In the genomic region with DNA sequence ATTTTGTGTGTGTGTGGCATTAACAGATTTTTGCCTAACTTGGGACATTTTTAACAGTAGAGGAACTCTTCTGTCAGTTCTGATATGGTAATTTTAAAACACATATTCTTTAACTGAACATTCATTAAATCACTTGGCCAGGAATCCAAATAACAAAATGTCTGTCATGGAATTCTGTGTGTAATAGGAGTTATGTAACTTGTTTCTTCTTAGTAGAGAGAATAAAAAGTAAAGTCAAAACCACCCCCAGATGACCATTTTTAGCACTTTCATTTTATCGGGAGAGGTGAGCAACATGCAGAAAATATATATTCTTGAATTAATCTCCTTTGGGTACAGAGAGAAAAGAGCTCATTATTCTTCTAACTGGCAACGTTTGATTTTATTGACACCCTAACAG, we compare ENCODE assay signal across 36 cellular contexts.
"Had no signal": no experiment of that assay in that cellular context is flagged by ENCODE, and none has a peak within 500 bp of the region (broad histone marks: within the 10 kb centered on the region; RNA-seq: fewer than 3 reads in every experiment).

No MANE protein-coding gene starts in this region.

- H3K9me3 ChIP-seq: adrenal gland, body of pancreas, breast epithelium had no signal

- H3K36me3 Mint-ChIP-seq: activated CD4-positive, alpha-beta memory T cell treated with anti-CD3 and anti-CD28 coated beads for 36 hours; activated naive CD8-positive, alpha-beta T cell treated with anti-CD3 and anti-CD28 coated beads for 36 hours had no signal

- H3K27ac ChIP-seq: adrenal gland, body of pancreas, brain microvascular endothelial cell, breast epithelium, VCaP had no signal

- H3K4me1 ChIP-seq: adrenal gland, body of pancreas, breast epithelium had no signal

- FAIRE-seq: astrocyte, TTC549 had no signal

- H3K27me3 Mint-ChIP-seq: activated B cell treated with CpG ODN at 0.5 μM for 24 hours; activated CD4-positive, alpha-beta memory T cell treated with anti-CD3 and anti-CD28 coated beads for 36 hours; activated CD4-positive, alpha-beta T cell treated with anti-CD3 and anti-CD28 coated beads, Interleukin-2, amount 10 ng/mL, durations not matched to agents 24 days and 14 days; activated CD8-positive, alpha-beta T cell treated with anti-CD3 and anti-CD28 coated beads for 36 hours; activated naive CD8-positive, alpha-beta T cell treated with anti-CD3 and anti-CD28 coated beads for 36 hours; activated T-helper 17 cell treated with anti-CD3 and anti-CD28 coated beads, Interleukin-2, amount 50 U/mL, for 72 hours; central memory CD8-positive, alpha-beta T cell had no signal

- H3K36me3 ChIP-seq: adrenal gland, brain microvascular endothelial cell, breast epithelium had no signal

- ATAC-seq: activated CD8-positive, alpha-beta T cell treated with anti-CD3 and anti-CD28 coated beads for 36 hours; activated naive CD4-positive, alpha-beta T cell treated with anti-CD3 and anti-CD28 coated beads, Interleukin-2, amount 50 U/mL, for 72 hours; activated T-cell treated with anti-CD3 and anti-CD28 coated beads, Interleukin-2, amount 50 U/mL, for 4 hours; activated T-cell treated with anti-CD3 and anti-CD28 coated beads, Interleukin-2, amount 50 U/mL, for 72 hours; activated T-helper 17 cell treated with anti-CD3 and anti-CD28 coated beads, Interleukin-2, amount 50 U/mL, for 72 hours; body of pancreas had no signal

- H3K4me3 Mint-ChIP-seq: activated B cell treated with CpG ODN at 0.5 μM for 24 hours; activated CD4-positive, alpha-beta memory T cell treated with anti-CD3 and anti-CD28 coated beads for 36 hours; activated CD4-positive, alpha-beta T cell treated with anti-CD3 and anti-CD28 coated beads, Interleukin-2, amount 10 ng/mL, durations not matched to agents 24 days and 14 days; activated CD8-positive, alpha-beta T cell treated with anti-CD3 and anti-CD28 coated beads for 36 hours; activated naive CD4-positive, alpha-beta T cell treated with anti-CD3 and anti-CD28 coated beads for 36 hours; activated naive CD8-positive, alpha-beta T cell treated with anti-CD3 and anti-CD28 coated beads for 36 hours; activated T-cell treated with anti-CD3 and anti-CD28 coated beads, Interleukin-2, amount 50 U/mL, for 4 hours; activated T-cell treated with anti-CD3 and anti-CD28 coated beads, Interleukin-2, amount 50 U/mL, for 72 hours; activated T-helper 1 cell treated with anti-CD3 and anti-CD28 coated beads, Interleukin-12 subunit alpha, Interleukin-12 subunit beta, Interleukin-2, Interleukin-4 antibody, amounts not matched to agents 30 ng/mL and 10 ng/mL and 1 ng/mL, durations not matched to agents 14 hours and 24 hours and 36 hours; activated T-helper 17 cell treated with anti-CD3 and anti-CD28 coated beads, Interleukin-2, amount 50 U/mL, for 72 hours; central memory CD8-positive, alpha-beta T cell; T-helper 1 cell treated with Interleukin-12 subunit alpha and Interleukin-12 subunit beta and Interleukin-4 antibody, amounts not matched to agents 30 μg/mL and 1 μg/mL, for 36 hours; T-helper 2 cell treated with Interferon-gamma antibody and Interleukin-4, amounts not matched to agents 5 μg/mL and 100 μg/mL, for 36 hours had no signal

- H3K4me3 ChIP-seq: adrenal gland, body of pancreas, breast epithelium had no signal

- DNase-seq: activated B cell treated with CpG ODN at 0.5 μM for 24 hours; activated CD4-positive, alpha-beta memory T cell treated with anti-CD3 and anti-CD28 coated beads for 36 hours; activated CD4-positive, alpha-beta T cell treated with anti-CD3 and anti-CD28 coated beads for 4 hours; activated CD4-positive, alpha-beta T cell treated with anti-CD3 and anti-CD28 coated beads, Interleukin-2, amount 10 ng/mL, durations not matched to agents 24 days and 14 days; activated CD4-positive, alpha-beta T cell treated with anti-CD3 and anti-CD28 coated beads, Interleukin-2, amount 50 U/mL, for 1 hour; activated CD4-positive, alpha-beta T cell treated with anti-CD3 and anti-CD28 coated beads, Interleukin-2, amount 50 U/mL, for 4 hours; activated CD4-positive, CD25-positive, alpha-beta regulatory T cell treated with anti-CD3 and anti-CD28 coated beads, Interleukin-2, amount 50 U/mL, for 72 hours; activated CD8-positive, alpha-beta memory T cell treated with anti-CD3 and anti-CD28 coated beads, Interleukin-2, amount 50 U/mL, for 4 hours; activated CD8-positive, alpha-beta T cell treated with anti-CD3 and anti-CD28 coated beads for 36 hours; activated gamma-delta T cell; activated naive CD4-positive, alpha-beta T cell treated with anti-CD3 and anti-CD28 coated beads for 36 hours; activated naive CD4-positive, alpha-beta T cell treated with anti-CD3 and anti-CD28 coated beads, Interleukin-2, amount 50 U/mL, for 16 hours; activated naive CD8-positive, alpha-beta T cell treated with anti-CD3 and anti-CD28 coated beads for 36 hours; activated T-cell treated with anti-CD3 and anti-CD28 coated beads for 4 hours; activated T-cell treated with anti-CD3 and anti-CD28 coated beads, Interleukin-2, amount 50 U/mL, for 1 hour; activated T-cell treated with anti-CD3 and anti-CD28 coated beads, Interleukin-2, amount 50 U/mL, for 4 hours; activated T-cell treated with anti-CD3 and anti-CD28 coated beads, Interleukin-2, amount 50 U/mL, for 72 hours; adrenal gland; amniotic stem cell; aorta; body of pancreas; brain microvascular endothelial cell; cerebellar nuclear complex; T-helper 1 cell; T-helper 2 cell; T-helper 9 cell had no signal

- H3K4me1 Mint-ChIP-seq: activated B cell treated with CpG ODN at 0.5 μM for 24 hours; activated CD4-positive, alpha-beta T cell treated with anti-CD3 and anti-CD28 coated beads, Interleukin-2, amount 10 ng/mL, durations not matched to agents 24 days and 14 days; activated naive CD8-positive, alpha-beta T cell treated with anti-CD3 and anti-CD28 coated beads for 36 hours; activated T-helper 17 cell treated with anti-CD3 and anti-CD28 coated beads, Interleukin-2, amount 50 U/mL, for 72 hours; central memory CD8-positive, alpha-beta T cell had no signal

- H3K27me3 ChIP-seq: adrenal gland, body of pancreas, brain microvascular endothelial cell, breast epithelium had no signal

- H3K27ac Mint-ChIP-seq: activated B cell treated with CpG ODN at 0.5 μM for 24 hours; activated CD4-positive, alpha-beta memory T cell treated with anti-CD3 and anti-CD28 coated beads for 36 hours; activated CD4-positive, alpha-beta T cell treated with anti-CD3 and anti-CD28 coated beads, Interleukin-2, amount 10 ng/mL, durations not matched to agents 24 days and 14 days; activated CD8-positive, alpha-beta T cell treated with anti-CD3 and anti-CD28 coated beads for 36 hours; activated naive CD4-positive, alpha-beta T cell treated with anti-CD3 and anti-CD28 coated beads for 36 hours; activated naive CD4-positive, alpha-beta T cell treated with anti-CD3 and anti-CD28 coated beads, Interleukin-2, amount 50 U/mL, for 72 hours; activated naive CD8-positive, alpha-beta T cell treated with anti-CD3 and anti-CD28 coated beads for 36 hours; activated T-cell treated with anti-CD3 and anti-CD28 coated beads, Interleukin-2, amount 50 U/mL, for 72 hours; activated T-helper 1 cell treated with anti-CD3 and anti-CD28 coated beads, Interleukin-12 subunit alpha, Interleukin-12 subunit beta, Interleukin-2, Interleukin-4 antibody, amounts not matched to agents 30 ng/mL and 10 ng/mL and 1 ng/mL, durations not matched to agents 14 hours and 24 hours and 36 hours; activated T-helper 17 cell treated with anti-CD3 and anti-CD28 coated beads, Interleukin-2, amount 50 U/mL, for 72 hours; T-helper 1 cell treated with Interleukin-12 subunit alpha and Interleukin-12 subunit beta and Interleukin-4 antibody, amounts not matched to agents 30 μg/mL and 1 μg/mL, for 36 hours; T-helper 2 cell treated with Interferon-gamma antibody and Interleukin-4, amounts not matched to agents 5 μg/mL and 100 μg/mL, for 36 hours had no signal

- H3K9me3 Mint-ChIP-seq: activated CD4-positive, alpha-beta T cell treated with anti-CD3 and anti-CD28 coated beads, Interleukin-2, amount 10 ng/mL, durations not matched to agents 24 days and 14 days had no signal
